ENCODE assay signal across 23 cellular contexts in the genomic region with DNA sequence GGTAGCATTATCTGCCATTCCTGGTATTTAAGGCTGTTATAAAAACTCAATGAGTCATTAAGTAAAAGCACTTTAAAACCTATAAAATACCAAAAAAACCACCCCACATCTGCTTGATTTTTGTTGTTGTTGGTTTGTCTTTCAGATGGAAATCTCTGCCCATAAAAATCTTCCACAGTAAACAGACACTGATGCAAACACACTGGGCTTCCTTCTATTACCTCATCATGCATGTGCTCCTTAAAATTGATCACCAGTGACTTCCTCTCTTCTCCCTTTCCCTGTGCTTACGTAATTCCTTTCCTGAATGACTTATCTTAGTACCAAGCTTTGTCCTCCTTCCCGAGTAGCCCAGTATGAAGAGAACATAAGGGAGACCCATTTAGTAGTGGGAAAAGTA.
DNase-seq lines count a peak whose midpoint lies in the region; FAIRE-seq and TF ChIP-seq lines count a peak whose summit lies in the region.
"Had no signal": no experiment of that assay in that cellular context is flagged by ENCODE, and none has a peak within 500 bp of the region (broad histone marks: within the 10 kb centered on the region; RNA-seq: fewer than 3 reads in every experiment).

No MANE protein-coding gene starts in this region.

- no peak overlapping the region for H2BK5ac ChIP-seq in mesendoderm (ENCODE audit: low read length)

- H3K56ac ChIP-seq in mesendoderm (ENCODE audit: low read length), result no peak overlapping the region

- H3K27me3 Mint-ChIP-seq in immature natural killer cell (ENCODE audit: low read depth in 3 of 3), result peaks cover 3 to 5% (median 3%) of the 10 kb centered on the region in 3 donors

- H4K8ac ChIP-seq in mesendoderm (ENCODE audit: low read depth, low read length), result no peak overlapping the region

- peak; percentile 3 for DNase-seq in GM04503 (ENCODE audit: low read depth)
- peak; percentile 66 for DNase-seq in LoVo (ENCODE audit: low spot score)
- DNase-seq in bronchial epithelial cell (ENCODE audit: low read depth), result peak; percentile 36
- peak; percentile 4 for DNase-seq in mesendoderm
- no peak for DNase-seq in immature natural killer cell
- DNase-seq in SHP77 treated with DMSO at 0.1 percent for 48 hours (lab: John Stamatoyannopoulos, UW), result no peak
- DNase-seq in NCI-H345 treated with DMSO at 0.1 percent for 48 hours (lab: John Stamatoyannopoulos, UW; ENCODE audit: unreplicated experiment), result no peak
- DNase-seq in DMS53 treated with DMSO at 0.1 percent for 48 hours (lab: John Stamatoyannopoulos, UW; ENCODE audit: unreplicated experiment), result no peak
- DNase-seq: activated CD4-positive, alpha-beta memory T cell treated with anti-CD3 and anti-CD28 coated beads, Interleukin-2, amount 10 ng/mL, durations not matched to agents 7 days and 5 days; activated effector memory CD4-positive, alpha-beta T cell treated with anti-CD3 and anti-CD28 coated beads, Interleukin-2, amount 50 U/mL, for 16 hours; effector CD4-positive, alpha-beta T cell; kidney; lower lobe of right lung; MM.1S; NCI-H1417 treated with DMSO at 0.1 percent for 48 hours; NCI-H2081 treated with DMSO at 0.1 percent for 48 hours; NCI-H446 treated with DMSO at 0.1 percent for 48 hours; PC-9; right lobe of liver; thyroid gland had no signal

- H3K36me3 Mint-ChIP-seq in immature natural killer cell, result no peaks in the 10 kb centered on the region
- H3K36me3 Mint-ChIP-seq: neural progenitor cell had no signal

- no peaks in the 10 kb centered on the region for H3K4me1 ChIP-seq in mesendoderm (ENCODE audit: control insufficient read depth, low read depth, low read length)
- H3K4me1 ChIP-seq: lower lobe of right lung, right lobe of liver, thyroid gland had no signal

- H2BK15ac ChIP-seq in mesendoderm (replicated peaks; ENCODE audit: low read depth), result no peak overlapping the region

- no peak overlapping the region for H2AK5ac ChIP-seq in mesendoderm (ENCODE audit: low read length)

- no peaks in the 10 kb centered on the region for H3K4me1 Mint-ChIP-seq in immature natural killer cell
- H3K4me1 Mint-ChIP-seq: activated CD4-positive, alpha-beta memory T cell treated with anti-CD3 and anti-CD28 coated beads, Interleukin-2, amount 10 ng/mL, durations not matched to agents 7 days and 5 days had no signal

- H3K4me3 Mint-ChIP-seq in immature natural killer cell, result no peak overlapping the region
- H3K4me3 Mint-ChIP-seq: activated CD4-positive, alpha-beta memory T cell treated with anti-CD3 and anti-CD28 coated beads, Interleukin-2, amount 10 ng/mL, durations not matched to agents 7 days and 5 days; GM23338; neural progenitor cell; stimulated activated naive CD8-positive, alpha-beta T cell treated with anti-CD3 and anti-CD28 coated beads, Interleukin-15, Interleukin-2, amounts not matched to agents 100 ng/mL and 50 ng/mL, for 24 hours had no signal

- peaks cover 2% of the 10 kb centered on the region for H3K27me3 ChIP-seq in bronchial epithelial cell (ENCODE audit: control insufficient read depth, insufficient read depth, low read length)
- H3K27me3 ChIP-seq in mesendoderm (ENCODE audit: insufficient read depth, low read length, poor library complexity), result no peaks in the 10 kb centered on the region
- H3K27me3 ChIP-seq: neural progenitor cell, right lobe of liver, thyroid gland had no signal

- WGBS in mesendoderm (ENCODE audit: extremely low coverage, insufficient coverage, low lambda C conversion rate), result no CpG with 5 or more reads among the region's 2 CpGs

- no peak for FAIRE-seq in bronchial epithelial cell (lab: Jason Lieb, UNC)
- FAIRE-seq: kidney had no signal

- no peak overlapping the region for H3K4ac ChIP-seq in mesendoderm (ENCODE audit: low read depth, low read length)

- no peak overlapping the region for H3K9ac ChIP-seq in mesendoderm (ENCODE audit: low read length)
- H3K9ac ChIP-seq: neural progenitor cell had no signal

- no peak for TF ChIP-seq CTCF in bronchial epithelial cell (IDR thresholded peaks at IDR 0.05; ENCODE audit: insufficient read depth, low read length, severe bottlenecking)

- no peak overlapping the region for H3K27ac Mint-ChIP-seq in immature natural killer cell
- H3K27ac Mint-ChIP-seq: activated CD4-positive, alpha-beta memory T cell treated with anti-CD3 and anti-CD28 coated beads, Interleukin-2, amount 10 ng/mL, durations not matched to agents 7 days and 5 days; GM23338; neural progenitor cell; stimulated activated naive CD8-positive, alpha-beta T cell treated with anti-CD3 and anti-CD28 coated beads, Interleukin-15, Interleukin-2, amounts not matched to agents 100 ng/mL and 50 ng/mL, for 24 hours had no signal

- H3K4me3 ChIP-seq in bronchial epithelial cell (ENCODE audit: low read depth, low read length) (no peak overlapping the region), mesendoderm (ENCODE audit: low read length) (no peak overlapping the region)
- H3K4me3 ChIP-seq: GM23338, lower lobe of right lung, neural progenitor cell, PC-9, right lobe of liver, thyroid gland had no signal

- no peak overlapping the region for H4K5ac ChIP-seq in mesendoderm (ENCODE audit: low read length)

- no peak overlapping the region for H3K4me2 ChIP-seq in mesendoderm (ENCODE audit: low read length)
- H3K4me2 ChIP-seq: GM23338, neural progenitor cell, PC-9 had no signal

- H2BK120ac ChIP-seq in mesendoderm (ENCODE audit: low read depth, low read length), result no peak overlapping the region

- H3K27ac ChIP-seq in mesendoderm (ENCODE audit: low read depth, low read length), result no peak overlapping the region
- H3K27ac ChIP-seq: lower lobe of right lung, neural progenitor cell, PC-9, right lobe of liver, thyroid gland had no signal

- H3K36me3 ChIP-seq in bronchial epithelial cell (ENCODE audit: control insufficient read depth, insufficient read depth, low read length) (no peaks in the 10 kb centered on the region), mesendoderm (ENCODE audit: control insufficient read depth, insufficient read depth, low read length) (no peaks in the 10 kb centered on the region)
- H3K36me3 ChIP-seq: lower lobe of right lung, neural progenitor cell, right lobe of liver, thyroid gland had no signal

- H3K18ac ChIP-seq in mesendoderm (ENCODE audit: low read length), result no peak overlapping the region

- no peaks in the 10 kb centered on the region for H3K79me1 ChIP-seq in mesendoderm (ENCODE audit: low read length)

- no peak overlapping the region for H3K23ac ChIP-seq in mesendoderm (ENCODE audit: low read length)

- H3K9me3 Mint-ChIP-seq in immature natural killer cell, result no peaks in the 10 kb centered on the region
- H3K9me3 Mint-ChIP-seq: activated CD4-positive, alpha-beta memory T cell treated with anti-CD3 and anti-CD28 coated beads, Interleukin-2, amount 10 ng/mL, durations not matched to agents 7 days and 5 days; neural progenitor cell; stimulated activated naive CD8-positive, alpha-beta T cell treated with anti-CD3 and anti-CD28 coated beads, Interleukin-15, Interleukin-2, amounts not matched to agents 100 ng/mL and 50 ng/mL, for 24 hours had no signal

- H3K79me2 ChIP-seq in mesendoderm (ENCODE audit: control insufficient read depth, insufficient read depth, low read length), result no peaks in the 10 kb centered on the region

Comparison
In these comparisons a context has a peak if more than half of its experiments do, and no peak if none do; other contexts are left out.
1. DNase-seq: peak in GM04503 (single experiment), LoVo (single experiment), bronchial epithelial cell (single experiment) and mesendoderm (single experiment); none in immature natural killer cell (0 of 3), SHP77 treated with DMSO at 0.1 percent for 48 hours (single experiment), NCI-H345 treated with DMSO at 0.1 percent for 48 hours (single experiment) and DMS53 treated with DMSO at 0.1 percent for 48 hours (single experiment).